23 cellular contexts compared by ENCODE assay signal in the genomic region with DNA sequence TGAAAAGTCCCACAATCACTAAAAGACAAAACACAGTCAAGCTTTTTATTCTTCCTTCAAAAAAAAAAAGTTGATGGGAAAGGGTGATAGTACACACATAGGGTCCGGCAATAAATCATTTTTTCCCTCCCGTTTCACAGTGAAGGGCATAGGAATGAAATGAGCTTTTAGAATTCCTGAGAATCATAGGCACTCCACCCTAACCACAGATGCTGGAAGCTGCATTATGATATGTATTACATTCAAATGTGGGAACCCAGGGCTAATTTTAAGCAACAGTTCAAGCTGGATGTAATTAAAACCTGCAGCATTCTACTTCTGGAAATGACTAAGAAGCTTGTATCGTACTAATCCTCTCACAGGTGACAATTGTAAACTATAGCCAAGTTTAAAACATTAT.
A peak's percentile ranks its signal among the peaks of the same experiment; 100 is the strongest.
DNase-seq lines count a peak whose midpoint lies in the region; ATAC-seq and TF ChIP-seq lines count a peak whose summit lies in the region.
"Had no signal": no experiment of that assay in that cellular context is flagged by ENCODE, and none has a peak within 500 bp of the region (broad histone marks: within the 10 kb centered on the region; RNA-seq: fewer than 3 reads in every experiment).

No MANE protein-coding gene starts in this region.

- no peak for ATAC-seq in foreskin keratinocyte
- ATAC-seq: activated naive CD8-positive, alpha-beta T cell treated with anti-CD3 and anti-CD28 coated beads, Interleukin-2, amount 50 U/mL, for 24 hours had no signal

- no peak overlapping the region for H3K4me3 ChIP-seq in HFF-Myc (replicated peaks; ENCODE audit: low read depth, low read length)
- H3K4me3 ChIP-seq: tibial nerve had no signal

- H3K27ac ChIP-seq in foreskin keratinocyte: peak overlapping the region; percentile 14
- H3K27ac ChIP-seq: tibial nerve had no signal

- H3K4me1 ChIP-seq in foreskin keratinocyte: peaks cover 10% of the 10 kb centered on the region
- H3K4me1 ChIP-seq: BE2C, tibial nerve had no signal

- peak; percentile 81 for DNase-seq in HFF-Myc (ENCODE audit: extremely low read depth, low read depth)
- DNase-seq in astrocyte of the hippocampus (ENCODE audit: low read depth, low spot score): peak; percentile 20
- peak in 1 of 2 donors; percentile 69 for DNase-seq in foreskin keratinocyte
- no peak for DNase-seq in NCI-H128 (lab: John Stamatoyannopoulos, UW; ENCODE audit: unreplicated experiment)
- DNase-seq in dermis blood vessel endothelial cell: no peak
- DNase-seq in GM13976 (ENCODE audit: low spot score): no peak
- DNase-seq in GF-D8 (lab: John Stamatoyannopoulos, UW): no peak
- DNase-seq: activated CD4-positive, alpha-beta T cell treated with anti-CD3 and anti-CD28 coated beads for 48 hours; activated CD8-positive, alpha-beta memory T cell treated with anti-CD3 and anti-CD28 coated beads, Interleukin-2, amount 50 U/mL, for 48 hours; activated effector memory CD4-positive, alpha-beta T cell treated with Interleukin-2 at 50 U/mL for 16 hours; activated naive CD8-positive, alpha-beta T cell treated with anti-CD3 and anti-CD28 coated beads, Interleukin-2, amount 50 U/mL, for 24 hours; BE2C; COR-L47; DND-41; KBM-7; MV-4-11; NCI-H1694 treated with DMSO at 0.1 percent for 48 hours; nephron progenitor cell; OCI-M1; SHP77 treated with DMSO at 0.1 percent for 48 hours; small intestine; stimulated activated CD4-positive, alpha-beta T cell treated with anti-CD3 and anti-CD28 coated beads, Interleukin-2, amount 100 ng/mL, for 48 hours had no signal

- no peak for TF ChIP-seq CTCF in HFF-Myc (IDR thresholded peaks at IDR 0.05; ENCODE audit: low read depth, low read length, missing control alignments)
- TF ChIP-seq CTCF in foreskin keratinocyte (conservative IDR thresholded peaks at IDR 0.05): no peak
- no peak for TF ChIP-seq CTCF in GM13976 (IDR thresholded peaks at IDR 0.05; ENCODE audit: borderline replicate concordance, control extremely low read depth, extremely low read depth, insufficient read depth, missing control alignments)

- in situ Hi-C loops in GM13976 (cut with MboI; ENCODE audit: low sequenced_read_pairs, unreplicated experiment): no loop called here

- no peaks in the 10 kb centered on the region for H3K27me3 ChIP-seq in foreskin keratinocyte
- H3K27me3 ChIP-seq: BE2C, tibial nerve had no signal

Comparison
In these comparisons a context has a peak if more than half of its experiments do, and no peak if none do; other contexts are left out.
1. DNase-seq: peak in HFF-Myc (single experiment) and astrocyte of the hippocampus (single experiment); none in NCI-H128 (single experiment), dermis blood vessel endothelial cell (single experiment), GM13976 (single experiment) and GF-D8 (single experiment).